Comparison of ENCODE assay signal across 10 cellular contexts in genomic region chr6:142702501-142703460, GRCh38.
A peak's percentile ranks its signal among the peaks of the same experiment; 100 is the strongest.
DNase-seq lines count a peak whose midpoint lies in the region; ATAC-seq and TF ChIP-seq lines count a peak whose summit lies in the region.
"Had no signal": no experiment of that assay in that cellular context is flagged by ENCODE, and none has a peak within 500 bp of the region (broad histone marks: within the 10 kb centered on the region; RNA-seq: fewer than 3 reads in every experiment).

No MANE protein-coding gene starts in this region.

- peaks cover 14% of the 10 kb centered on the region for H3K4me1 Mint-ChIP-seq in GM23338

- H3K27ac ChIP-seq in GM23338 (ENCODE audit: low read depth), result no peak overlapping the region
- H3K27ac ChIP-seq in right atrium auricular region, result peak overlapping the region in 1 of 2 donors; percentile 17
- H3K27ac ChIP-seq in skeletal muscle tissue (ENCODE audit: low read depth, low read length), result peak overlapping the region; percentile 9
- H3K27ac ChIP-seq: uterus had no signal

- no peak overlapping the region for H3K4me3 Mint-ChIP-seq in GM23338

- no peaks in the 10 kb centered on the region for H3F3A ChIP-seq in GM23338 (replicated peaks; ENCODE audit: low read depth)

- no peaks in the 10 kb centered on the region for H3K79me2 ChIP-seq in GM23338 (replicated peaks; ENCODE audit: insufficient read depth)

- no peaks in the 10 kb centered on the region for H3K36me3 Mint-ChIP-seq in GM23338 (ENCODE audit: low read depth)

- no peaks in the 10 kb centered on the region; the same call in 1 of the 2 replicates for H4K20me1 ChIP-seq in GM23338 (replicated peaks; ENCODE audit: insufficient read depth)

- H3K4me1 ChIP-seq in GM23338 (ENCODE audit: insufficient read depth) (peaks cover 13% of the 10 kb centered on the region), right atrium auricular region (peaks cover 0 to 5% of the 10 kb centered on the region in 2 donors), skeletal muscle tissue (ENCODE audit: control insufficient read depth in 3 of 3, insufficient read depth in 3 of 3, low read length in 3 of 3) (peaks cover 2 to 3% (median 3%) of the 10 kb centered on the region in 3 donors)
- H3K4me1 ChIP-seq: uterus had no signal

- peak overlapping the region; percentile 88 for H2AFZ ChIP-seq in GM23338

- H3K9me3 Mint-ChIP-seq in GM23338, result no peaks in the 10 kb centered on the region

- H3K27ac Mint-ChIP-seq in GM23338, result no peak overlapping the region

- H3K4me3 ChIP-seq in GM23338 (no peak overlapping the region), right atrium auricular region (no peak overlapping the region), skeletal muscle tissue (ENCODE audit: low read length in 3 of 3) (no peak overlapping the region)
- H3K4me3 ChIP-seq: uterus had no signal

- DNase-seq in GM23338 (ENCODE audit: low spot score) (peak; percentile 12), SKM-1 (lab: John Stamatoyannopoulos, UW; ENCODE audit: unreplicated experiment) (peak; percentile 97), right atrium auricular region (ENCODE audit: low spot score) (peak; percentile 64), NCI-H2029 treated with DMSO at 0.1 percent for 48 hours (lab: John Stamatoyannopoulos, UW) (no peak), cerebellar nuclear complex (lab: John Stamatoyannopoulos, UW) (no peak)
- DNase-seq: PC-3, uterus had no signal

- H3K9me3 ChIP-seq in right atrium auricular region (no peaks in the 10 kb centered on the region), skeletal muscle tissue (ENCODE audit: control insufficient read depth in 3 of 3, low read length in 3 of 3) (no peaks in the 10 kb centered on the region)
- H3K9me3 ChIP-seq: uterus had no signal

- no peaks in the 10 kb centered on the region; the same call in 1 of the 2 replicates for H3K36me3 ChIP-seq in GM23338 (ENCODE audit: insufficient read depth)
- no peaks in the 10 kb centered on the region for H3K36me3 ChIP-seq in right atrium auricular region
- H3K36me3 ChIP-seq in skeletal muscle tissue (ENCODE audit: control insufficient read depth in 3 of 3, insufficient read depth in 3 of 3, low read length in 3 of 3), result no peaks in the 10 kb centered on the region
- H3K36me3 ChIP-seq: uterus had no signal

- 0 out of 2 replicates have a peak overlapping the region, but pooled peaks have one; percentile 5 for H3K4me2 ChIP-seq in GM23338

- peaks cover 2% of the 10 kb centered on the region for H3K27me3 Mint-ChIP-seq in GM23338 (ENCODE audit: insufficient read depth, low read depth, poor library complexity)

- ATAC-seq in GM23338, result peak; percentile 83
- no peak for ATAC-seq in HG03139 (IDR thresholded peaks at IDR 0.05; ENCODE audit: unreplicated experiment)
- ATAC-seq in HG03565 (IDR thresholded peaks at IDR 0.05; ENCODE audit: unreplicated experiment), result no peak
- ATAC-seq: PC-3 had no signal

- no peaks in the 10 kb centered on the region for H3K27me3 ChIP-seq in GM23338 (ENCODE audit: insufficient read depth)
- no peaks in the 10 kb centered on the region for H3K27me3 ChIP-seq in right atrium auricular region
- no peaks in the 10 kb centered on the region for H3K27me3 ChIP-seq in skeletal muscle tissue (ENCODE audit: control insufficient read depth in 3 of 3, insufficient read depth in 3 of 3, low read length in 3 of 3)
- H3K27me3 ChIP-seq: uterus had no signal

- no peak for TF ChIP-seq CTCF in GM23338 (conservative IDR thresholded peaks at IDR 0.05; ENCODE audit: low read depth in 2 of 2)
- no peak for TF ChIP-seq CTCF in right atrium auricular region (IDR thresholded peaks at IDR 0.05)

- H3K9ac ChIP-seq in skeletal muscle tissue (ENCODE audit: low read depth in 1 of 3, low read length in 3 of 3), result no peak overlapping the region

- peaks cover 10% of the 10 kb centered on the region for H3K9me2 ChIP-seq in GM23338 (ENCODE audit: insufficient read depth)

TF ChIP-seq in GM23338, 12 proteins besides CTCF, POLR2A, EP300 and RAD21:
- TF ChIP-seq ZNF462 (CRISPR knock-in tag; IDR thresholded peaks at IDR 0.05), result no peak
- no peak for TF ChIP-seq ETS1 (IDR thresholded peaks at IDR 0.05)
- TF ChIP-seq ZNF331 (CRISPR knock-in tag; IDR thresholded peaks at IDR 0.05; ENCODE audit: low read depth), result no peak
- TF ChIP-seq CREB1 (CRISPR knock-in tag; IDR thresholded peaks at IDR 0.05; ENCODE audit: low read depth), result no peak
- TF ChIP-seq EZH2 (IDR thresholded peaks at IDR 0.05; ENCODE audit: low read depth, unreplicated experiment), result no peak
- TF ChIP-seq STAT1 (IDR thresholded peaks at IDR 0.05; ENCODE audit: unreplicated experiment), result no peak

Comparison
In these comparisons a context has a peak if more than half of its experiments do, and no peak if none do; other contexts are left out.
1. DNase-seq: peak in GM23338 (single experiment), SKM-1 (single experiment) and right atrium auricular region (single experiment); none in NCI-H2029 treated with DMSO at 0.1 percent for 48 hours (single experiment) and cerebellar nuclear complex (0 of 2).